ENCODE assay signal across 26 cellular contexts in the genomic region with DNA sequence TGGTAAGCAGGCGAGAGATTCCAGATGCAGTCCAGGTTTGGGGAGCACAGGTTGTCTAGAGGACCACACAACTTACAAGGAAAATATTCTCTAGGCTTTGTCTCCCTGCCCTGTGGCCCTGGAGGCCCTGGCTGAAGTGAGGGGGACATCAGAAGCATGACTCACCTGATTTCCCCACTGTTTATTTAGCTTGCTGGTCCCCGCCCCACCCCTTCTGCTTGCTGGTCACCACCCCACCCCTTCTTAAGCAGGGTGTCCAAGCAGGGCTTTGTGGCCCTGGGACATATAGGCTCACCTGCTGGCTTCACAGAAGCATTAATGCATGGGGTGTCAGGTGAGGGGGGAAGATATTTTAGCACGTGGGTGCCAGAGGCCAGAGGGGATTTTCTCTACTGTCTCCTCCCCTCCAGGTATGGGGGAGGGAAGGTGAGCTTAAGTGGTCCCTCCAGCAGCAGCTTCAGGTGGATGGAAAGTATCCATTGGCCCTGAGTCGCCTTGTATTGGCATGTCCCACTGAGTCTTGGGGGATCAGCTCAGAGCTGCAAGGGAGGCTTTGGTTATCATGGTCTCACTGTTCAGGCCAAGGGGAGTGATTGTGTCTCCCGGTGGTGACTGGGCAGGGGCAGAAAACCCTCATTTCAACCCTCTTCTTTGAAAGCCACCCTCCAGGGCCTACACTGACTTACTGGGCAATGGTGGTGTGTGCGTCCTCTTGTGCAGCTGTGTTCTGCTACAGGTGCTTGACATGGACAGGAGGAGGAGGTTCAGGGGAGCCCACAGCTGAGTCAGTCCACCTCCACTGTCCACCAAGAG. TPM values are rescaled to one million over a fixed set of nuclear protein-coding genes. Genes with fewer than 3 reads are reported as not detected.
DNase-seq lines count a peak whose midpoint lies in the region; ATAC-seq and TF ChIP-seq lines count a peak whose summit lies in the region.
"Had no signal": no experiment of that assay in that cellular context is flagged by ENCODE, and none has a peak within 500 bp of the region (broad histone marks: within the 10 kb centered on the region; RNA-seq: fewer than 3 reads in every experiment).

No MANE protein-coding gene starts in this region.

- no peak overlapping the region for H3K9ac ChIP-seq in HCT116 (ENCODE audit: low read length)
- H3K9ac ChIP-seq in endodermal cell (ENCODE audit: extremely low read depth, low read length, poor library complexity, severe bottlenecking) = no peak overlapping the region

- CTCF ChIA-PET in CD8-positive, alpha-beta T cell (lab: Charles Lee) = interaction anchor here (0.5 to 1.9 kb wide), 3 partner anchors 22 to 607 kb away, joined by 3 to 8 read pairs (median 3); no protein-coding TSS in a partner anchor
- CTCF ChIA-PET in HCT116 (lab: Charles Lee) = interaction anchor here (1.1 kb wide), 1 partner anchor 43 kb away, joined by 4 read pairs; no protein-coding TSS in a partner anchor

- peaks cover 40% of the 10 kb centered on the region for H3K4me1 Mint-ChIP-seq in CD8-positive, alpha-beta T cell (ENCODE audit: low read depth)
- H3K4me1 Mint-ChIP-seq in endodermal cell (peaks cover 20% of the 10 kb centered on the region), osteocyte (ENCODE audit: unreplicated experiment) (no peaks in the 10 kb centered on the region)
- H3K4me1 Mint-ChIP-seq in effector memory CD8-positive, alpha-beta T cell (ENCODE audit: low read depth in 2 of 2) = peaks cover 19 to 24% of the 10 kb centered on the region in 2 donors

- H4K20me1 ChIP-seq in HCT116 (ENCODE audit: insufficient read depth) = no peaks in the 10 kb centered on the region

- no peaks in the 10 kb centered on the region for H3K27me3 Mint-ChIP-seq in CD8-positive, alpha-beta T cell (ENCODE audit: low read depth)
- H3K27me3 Mint-ChIP-seq in endodermal cell (ENCODE audit: insufficient read depth) = peaks cover 3% of the 10 kb centered on the region
- peaks cover 13% of the 10 kb centered on the region for H3K27me3 Mint-ChIP-seq in osteocyte (ENCODE audit: unreplicated experiment)
- no peaks in the 10 kb centered on the region for H3K27me3 Mint-ChIP-seq in effector memory CD8-positive, alpha-beta T cell
- H3K27me3 Mint-ChIP-seq: CD4-positive, alpha-beta T cell had no signal

- no peak for TF ChIP-seq POLR2A in HCT116 (IDR thresholded peaks at IDR 0.05; ENCODE audit: borderline replicate concordance, extremely low read depth, insufficient read depth, insufficient read length)

- H3K4me2 ChIP-seq in HCT116 (ENCODE audit: low read length) = peak overlapping the region; percentile 21; the same call in 1 of the 2 replicates

- no peaks in the 10 kb centered on the region for H3K9me2 ChIP-seq in HCT116 (ENCODE audit: insufficient read depth)

- H3K4me3 Mint-ChIP-seq in CD8-positive, alpha-beta T cell = no peak overlapping the region
- no peak overlapping the region for H3K4me3 Mint-ChIP-seq in endodermal cell
- H3K4me3 Mint-ChIP-seq in osteocyte (ENCODE audit: unreplicated experiment) = no peak overlapping the region
- no peak overlapping the region for H3K4me3 Mint-ChIP-seq in effector memory CD8-positive, alpha-beta T cell
- H3K4me3 Mint-ChIP-seq: CD4-positive, alpha-beta T cell; IgD-negative memory B cell; nephron had no signal

- intact Hi-C loops in CD8-positive, alpha-beta T cell (cut with DNase I, micrococcal nuclease) = no loop called here
- intact Hi-C loops in HCT116 (cut with micrococcal nuclease) = no loop called here

- no peak overlapping the region for H3K4me3 ChIP-seq in CD8-positive, alpha-beta T cell (ENCODE audit: low read depth, low read length)
- H3K4me3 ChIP-seq in HCT116 (replicated peaks in 1 of 2; ENCODE audit: low read depth in 1 of 2, low read length in 2 of 2) (no peak overlapping the region), endodermal cell (ENCODE audit: low read length) (peak overlapping the region; percentile 43)
- H3K4me3 ChIP-seq: esophagus muscularis mucosa, skin epidermis, suprapubic skin had no signal

- no peak for ATAC-seq in CD8-positive, alpha-beta T cell
- ATAC-seq in HCT116 (no peak), GM19035 (IDR thresholded peaks at IDR 0.05; ENCODE audit: unreplicated experiment) (no peak)
- no peak for ATAC-seq in effector memory CD8-positive, alpha-beta T cell (replicated peaks)

- TF ChIP-seq RAD21 in HCT116 (IDR thresholded peaks at IDR 0.05; ENCODE audit: low read depth) = no peak

- BruUV-seq in HCT116 (replicated peaks; lab: Mats Ljungman, UMichigan) = no TSS peak

- H3K36me3 ChIP-seq in CD8-positive, alpha-beta T cell (ENCODE audit: insufficient read depth, low read length) = no peaks in the 10 kb centered on the region
- H3K36me3 ChIP-seq in HCT116 (ENCODE audit: control insufficient read depth in 1 of 2, insufficient read depth in 2 of 2, low read length in 2 of 2) (no peaks in the 10 kb centered on the region), endodermal cell (ENCODE audit: control insufficient read depth, insufficient read depth, low read length) (no peaks in the 10 kb centered on the region)
- H3K36me3 ChIP-seq: suprapubic skin had no signal

- RAD21 ChIA-PET in HCT116 (lab: Charles Lee; ENCODE audit: low non-redundant PET in 1 of 2, low total read pairs in 2 of 2, uncharacterized antibody in 2 of 2, unreplicated experiment in 2 of 2) = no interaction called here

- DNase-seq in CD8-positive, alpha-beta T cell = peak in 1 of 7 experiments; percentile 38
- DNase-seq in HCT116 (ENCODE audit: low read depth, low spot score) (no peak), endodermal cell (peak; percentile 39), osteocyte (ENCODE audit: extremely low spot score, unreplicated experiment) (peak; percentile 64), NCI-H2107 treated with DMSO at 0.1 percent for 48 hours (lab: John Stamatoyannopoulos, UW; ENCODE audit: unreplicated experiment) (no peak)
- DNase-seq in effector memory CD8-positive, alpha-beta T cell = no peak
- DNase-seq: activated CD4-positive, CD25-positive, alpha-beta regulatory T cell; activated gamma-delta T cell treated with Interleukin-2 at 50 U/mL for 16 hours; activated T-cell treated with anti-CD3 and anti-CD28 coated beads, Interleukin-2, amount 50 U/mL, for 48 hours; CD4-positive, alpha-beta T cell; central memory CD4-positive, alpha-beta T cell; NCI-H1092 treated with DMSO at 0.1 percent for 48 hours; NCI-H187; NCI-H2171; NCI-H510A; RPMI8226; stimulated activated naive CD4-positive, alpha-beta T cell had no signal

- no peaks in the 10 kb centered on the region for H3K9me3 ChIP-seq in CD8-positive, alpha-beta T cell (ENCODE audit: low read length)
- no peaks in the 10 kb centered on the region for H3K9me3 ChIP-seq in HCT116 (ENCODE audit: control insufficient read depth in 1 of 2, insufficient read depth in 1 of 2, low read depth in 1 of 2, low read length in 2 of 2)
- peaks cover 13% of the 10 kb centered on the region for H3K9me3 ChIP-seq in endodermal cell (ENCODE audit: control insufficient read depth, low read length)
- H3K9me3 ChIP-seq: esophagus muscularis mucosa, suprapubic skin had no signal

- no peak for TF ChIP-seq CTCF in CD8-positive, alpha-beta T cell (IDR thresholded peaks at IDR 0.05)
- no peak for TF ChIP-seq CTCF in HCT116 (IDR thresholded peaks at IDR 0.05 in 2 of 3, conservative IDR thresholded peaks at IDR 0.05 in 1 of 3; ENCODE audit: borderline replicate concordance in 1 of 3, insufficient read depth in 1 of 3, low read depth in 2 of 3, low read length in 2 of 3)
- TF ChIP-seq CTCF in endodermal cell (conservative IDR thresholded peaks at IDR 0.05) = no peak
- no peak for TF ChIP-seq CTCF in osteocyte (IDR thresholded peaks at IDR 0.05)

- no peak overlapping the region for H3K27ac ChIP-seq in CD8-positive, alpha-beta T cell (ENCODE audit: low read depth, low read length)
- no peak overlapping the region for H3K27ac ChIP-seq in HCT116 (ENCODE audit: low read depth, low read length)
- H3K27ac ChIP-seq in endodermal cell (ENCODE audit: low read depth, low read length) = no peak overlapping the region
- H3K27ac ChIP-seq: esophagus muscularis mucosa, skin epidermis, suprapubic skin had no signal

- H3K79me2 ChIP-seq in HCT116 (ENCODE audit: insufficient read depth, low read length) = no peaks in the 10 kb centered on the region

- no peaks in the 10 kb centered on the region for H3K36me3 Mint-ChIP-seq in CD8-positive, alpha-beta T cell
- H3K36me3 Mint-ChIP-seq in endodermal cell (ENCODE audit: low read depth) = no peaks in the 10 kb centered on the region
- no peaks in the 10 kb centered on the region for H3K36me3 Mint-ChIP-seq in osteocyte (ENCODE audit: unreplicated experiment)
- no peaks in the 10 kb centered on the region for H3K36me3 Mint-ChIP-seq in effector memory CD8-positive, alpha-beta T cell (ENCODE audit: insufficient read depth)
- H3K36me3 Mint-ChIP-seq: IgD-negative memory B cell had no signal

- 93 to 100% methylated on average over 2 to 6 of the region's 6 CpGs for WGBS in endodermal cell (ENCODE audit: insufficient coverage in 1 of 2, insufficient read length in 1 of 2), 2 experiments

- H2AFZ ChIP-seq in HCT116 (ENCODE audit: low read depth, low read length, poor library complexity, severe bottlenecking) = no peak overlapping the region

- H3K27ac Mint-ChIP-seq in CD8-positive, alpha-beta T cell = peak overlapping the region; percentile 43
- no peak overlapping the region for H3K27ac Mint-ChIP-seq in endodermal cell
- no peak overlapping the region for H3K27ac Mint-ChIP-seq in osteocyte (ENCODE audit: unreplicated experiment)
- H3K27ac Mint-ChIP-seq in effector memory CD8-positive, alpha-beta T cell = no peak overlapping the region
- H3K27ac Mint-ChIP-seq: CD4-positive, alpha-beta T cell; nephron had no signal

- POLR2A ChIA-PET in CD8-positive, alpha-beta T cell (lab: Charles Lee) = interaction anchor here (0.6 kb wide), 1 partner anchor 1089 kb away, joined by 3 read pairs; no protein-coding TSS in a partner anchor
- POLR2A ChIA-PET in HCT116 (lab: Charles Lee) = no interaction called here

- H3K4me1 ChIP-seq in CD8-positive, alpha-beta T cell (ENCODE audit: insufficient read depth, low read length) = peaks cover 25% of the 10 kb centered on the region
- H3K4me1 ChIP-seq in HCT116 (ENCODE audit: control insufficient read depth in 1 of 2, insufficient read depth in 2 of 2, low read length in 2 of 2) = peaks cover 0 to 13% of the 10 kb centered on the region in 2 experiments; a peak in 1 of 4 replicates
- H3K4me1 ChIP-seq in endodermal cell (ENCODE audit: control insufficient read depth, insufficient read depth, low read length) = peaks cover 3% of the 10 kb centered on the region

- no peaks in the 10 kb centered on the region for H3K27me3 ChIP-seq in CD8-positive, alpha-beta T cell (ENCODE audit: insufficient read depth, low read length)
- H3K27me3 ChIP-seq in HCT116 (ENCODE audit: insufficient read depth, low read length) = no peaks in the 10 kb centered on the region
- H3K27me3 ChIP-seq in endodermal cell (ENCODE audit: control insufficient read depth, insufficient read depth, low read length, poor library complexity, severe bottlenecking) = no peaks in the 10 kb centered on the region
- H3K27me3 ChIP-seq: esophagus muscularis mucosa, suprapubic skin had no signal

- no peaks in the 10 kb centered on the region for H3K9me3 Mint-ChIP-seq in CD8-positive, alpha-beta T cell
- peaks cover 2% of the 10 kb centered on the region for H3K9me3 Mint-ChIP-seq in endodermal cell
- H3K9me3 Mint-ChIP-seq in osteocyte (ENCODE audit: unreplicated experiment) = no peaks in the 10 kb centered on the region
- no peaks in the 10 kb centered on the region for H3K9me3 Mint-ChIP-seq in effector memory CD8-positive, alpha-beta T cell
- H3K9me3 Mint-ChIP-seq: CD4-positive, alpha-beta T cell; nephron had no signal

RNA-seq across cellular contexts. Expression of a gene that starts 49.8 kb away (rescaled TPM):
- total RNA-seq in CD8-positive, alpha-beta T cell = under 1 TPM in 1 of 2 experiments, not detected in 1; 0.19 TPM
- total RNA-seq in HCT116 (2021; ENCODE audit: unreplicated experiment) (1.0 TPM), endodermal cell (1 to 10 TPM; 4.0 to 5.3 TPM), osteocyte (not detected in 2 replicates)
- polyA plus RNA-seq in HCT116 (2012) = 1.3 and 1.4 TPM in 2 replicates
- 2.7 TPM for polyA plus RNA-seq in endodermal cell (2013, experiment 1 of 2)
- 2.0 TPM for polyA plus RNA-seq in endodermal cell (2013, experiment 2 of 2)
- total RNA-seq: G401; lung microvascular endothelial cell; T-helper 1 cell treated with Interleukin-12 subunit alpha and Interleukin-12 subunit beta and Interleukin-4 antibody, amounts not matched to agents 30 ng/mL and 1 ng/mL, for 36 hours had no signal
- polyA plus RNA-seq: IgD-negative memory B cell had no signal

Comparison
In these comparisons a context has a peak if more than half of its experiments do, and no peak if none do; other contexts are left out.
1. DNase-seq: peak in endodermal cell (single experiment) and osteocyte (single experiment); none in HCT116 (single experiment), effector memory CD8-positive, alpha-beta T cell (0 of 3) and NCI-H2107 treated with DMSO at 0.1 percent for 48 hours (single experiment).